Comparison of ENCODE assay signal across 8 cellular contexts in genomic region chr5:10564838-10565784, GRCh38. TPM values are rescaled to one million over a fixed set of nuclear protein-coding genes. Genes with fewer than 3 reads are reported as not detected.
DNase-seq lines count a peak whose midpoint lies in the region; ATAC-seq, FAIRE-seq and TF ChIP-seq lines count a peak whose summit lies in the region.

No MANE protein-coding gene starts in this region.

- H3K9ac ChIP-seq in adipocyte (ENCODE audit: low read length), result peak overlapping the region; percentile 90

- H3K4me1 Mint-ChIP-seq in CD4-positive, CD25-positive, alpha-beta regulatory T cell, result peaks cover 13 to 33% (median 19%) of the 10 kb centered on the region in 4 donors
- peaks cover 12 to 15% of the 10 kb centered on the region in 2 donors for H3K4me1 Mint-ChIP-seq in immature natural killer cell

- no peaks in the 10 kb centered on the region for H3K9me3 ChIP-seq in CD4-positive, CD25-positive, alpha-beta regulatory T cell (ENCODE audit: control insufficient read depth in 2 of 2, low read length in 2 of 2)
- H3K9me3 ChIP-seq in adipocyte (ENCODE audit: control insufficient read depth, low read length), result no peaks in the 10 kb centered on the region

- no peak for FAIRE-seq in GM12891 (lab: Jason Lieb, UNC)

- no peaks in the 10 kb centered on the region for H3K36me3 Mint-ChIP-seq in CD4-positive, CD25-positive, alpha-beta regulatory T cell
- no peaks in the 10 kb centered on the region for H3K36me3 Mint-ChIP-seq in immature natural killer cell

- peaks cover 28% of the 10 kb centered on the region for H3K4me1 ChIP-seq in CD4-positive, CD25-positive, alpha-beta regulatory T cell (ENCODE audit: control insufficient read depth, insufficient read depth, low read length, poor library complexity, severe bottlenecking)
- H3K4me1 ChIP-seq in adipocyte (ENCODE audit: control insufficient read depth, insufficient read depth, low read length), result peaks cover 36% of the 10 kb centered on the region

- H3K27ac Mint-ChIP-seq in CD4-positive, CD25-positive, alpha-beta regulatory T cell, result peak overlapping the region; percentile 60 to 90 (median 72)
- peak overlapping the region in 3 of 6 donors; percentile 30 to 64 (median 48) for H3K27ac Mint-ChIP-seq in immature natural killer cell

- H3K36me3 ChIP-seq in CD4-positive, CD25-positive, alpha-beta regulatory T cell (ENCODE audit: control insufficient read depth, insufficient read depth, low read length), result no peaks in the 10 kb centered on the region
- H3K36me3 ChIP-seq in adipocyte (ENCODE audit: control insufficient read depth, insufficient read depth, low read length, severe bottlenecking), result no peaks in the 10 kb centered on the region

- H3K27me3 Mint-ChIP-seq in CD4-positive, CD25-positive, alpha-beta regulatory T cell, result peaks cover 12% of the 10 kb centered on the region
- H3K27me3 Mint-ChIP-seq in immature natural killer cell (ENCODE audit: low read depth in 3 of 3), result peaks cover 0 to 5% (median 4%) of the 10 kb centered on the region in 3 donors

- H3K27me3 ChIP-seq in CD4-positive, CD25-positive, alpha-beta regulatory T cell (ENCODE audit: control insufficient read depth, insufficient read depth, low read length), result no peaks in the 10 kb centered on the region
- H3K27me3 ChIP-seq in HL-60 (ENCODE audit: insufficient read depth, poor library complexity, severe bottlenecking), result no peaks in the 10 kb centered on the region
- no peaks in the 10 kb centered on the region for H3K27me3 ChIP-seq in adipocyte (replicated peaks; ENCODE audit: control insufficient read depth, insufficient read depth, low read length)

- no peak overlapping the region for H3K27ac ChIP-seq in CD4-positive, CD25-positive, alpha-beta regulatory T cell (ENCODE audit: insufficient read depth, low read length, poor library complexity, severe bottlenecking)
- peak overlapping the region; percentile 91 for H3K27ac ChIP-seq in HL-60 (replicated peaks)

- no peak for TF ChIP-seq CTCF in HL-60 (IDR thresholded peaks at IDR 0.05; ENCODE audit: insufficient read depth, low read length)

- TF ChIP-seq POLR2A in GM12891 (IDR thresholded peaks at IDR 0.05; ENCODE audit: low read depth, low read length), result no peak

- H3K4me3 Mint-ChIP-seq in CD4-positive, CD25-positive, alpha-beta regulatory T cell, result peak overlapping the region; percentile 90 to 99 (median 93)
- peak overlapping the region; percentile 79 to 91 (median 86) for H3K4me3 Mint-ChIP-seq in immature natural killer cell

- peak in 2 of 3 donors; percentile 9 to 33 for DNase-seq in CD4-positive, CD25-positive, alpha-beta regulatory T cell
- DNase-seq in HL-60 (ENCODE audit: low read depth in 1 of 2, low spot score in 1 of 2) (no peak), adipocyte (ENCODE audit: low read depth) (peak; percentile 59), immature natural killer cell (peak in 2 of 3 donors; percentile 8 to 14), cerebellar cortex (ENCODE audit: low spot score) (no peak), GM12891 (ENCODE audit: insufficient read length, low spot score) (no peak)
- DNase-seq in stimulated activated naive CD8-positive, alpha-beta T cell treated with anti-CD3 and anti-CD28 coated beads, Interleukin-15, Interleukin-2, amounts not matched to agents 100 U/mL and 50 U/mL, for 24 hours, result peak; percentile 50

- ATAC-seq in CD4-positive, CD25-positive, alpha-beta regulatory T cell (ENCODE audit: low read depth in 2 of 2), result no peak
- no peak for ATAC-seq in stimulated activated naive CD8-positive, alpha-beta T cell treated with anti-CD3 and anti-CD28 coated beads, Interleukin-15, Interleukin-2, amounts not matched to agents 100 U/mL and 50 U/mL, for 24 hours
- ATAC-seq in GM18502 (IDR thresholded peaks at IDR 0.05; ENCODE audit: poor library complexity, unreplicated experiment), result no peak

- peak overlapping the region; percentile 77 for H3K4me3 ChIP-seq in CD4-positive, CD25-positive, alpha-beta regulatory T cell (ENCODE audit: low read depth, low read length)
- H3K4me3 ChIP-seq in HL-60 (replicated peaks; ENCODE audit: insufficient read depth, low read length) (peak overlapping the region; percentile 95), adipocyte (ENCODE audit: low read length) (peak overlapping the region; percentile 90)

- H3K9me3 Mint-ChIP-seq in CD4-positive, CD25-positive, alpha-beta regulatory T cell, result no peaks in the 10 kb centered on the region
- no peaks in the 10 kb centered on the region for H3K9me3 Mint-ChIP-seq in immature natural killer cell

TF ChIP-seq in GM12891, 5 proteins besides CTCF, POLR2A, EP300 and RAD21:
- TF ChIP-seq POLR2AphosphoS5 (IDR thresholded peaks at IDR 0.05; ENCODE audit: low read depth, low read length) (no peak), SPI1 (IDR thresholded peaks at IDR 0.05; ENCODE audit: low read depth, low read length) (no peak), PAX5 (IDR thresholded peaks at IDR 0.05; ENCODE audit: insufficient read depth, low read length, severe bottlenecking) (no peak)

RNA-seq across cellular contexts. Expression of gene ANKRD33B, which starts 1.2 kb away (rescaled TPM):
- 6.6 TPM for total RNA-seq in CD4-positive, CD25-positive, alpha-beta regulatory T cell
- polyA plus RNA-seq in CD4-positive, CD25-positive, alpha-beta regulatory T cell, result under 1 TPM; 0.25 to 0.35 (median 0.32) TPM
- under 1 TPM in 2 of 3 donors, not detected in 1; 0.13 to 0.15 TPM for polyA plus RNA-seq in immature natural killer cell
- polyA plus RNA-seq in GM12891 (2012; ENCODE audit: low read depth, missing spikeins), result 27.9 TPM

Comparison
In these comparisons a context has a peak if more than half of its experiments do, and no peak if none do; other contexts are left out.
1. DNase-seq: peak in CD4-positive, CD25-positive, alpha-beta regulatory T cell (2 of 3), adipocyte (single experiment), immature natural killer cell (2 of 3) and stimulated activated naive CD8-positive, alpha-beta T cell treated with anti-CD3 and anti-CD28 coated beads, Interleukin-15, Interleukin-2, amounts not matched to agents 100 U/mL and 50 U/mL, for 24 hours (single experiment); none in HL-60 (0 of 2), cerebellar cortex (single experiment) and GM12891 (single experiment).
2. Peak in every context shown above with its lines, with median percentiles within 50 percentile points of each other: H3K4me3 ChIP-seq.